In the genomic region with DNA sequence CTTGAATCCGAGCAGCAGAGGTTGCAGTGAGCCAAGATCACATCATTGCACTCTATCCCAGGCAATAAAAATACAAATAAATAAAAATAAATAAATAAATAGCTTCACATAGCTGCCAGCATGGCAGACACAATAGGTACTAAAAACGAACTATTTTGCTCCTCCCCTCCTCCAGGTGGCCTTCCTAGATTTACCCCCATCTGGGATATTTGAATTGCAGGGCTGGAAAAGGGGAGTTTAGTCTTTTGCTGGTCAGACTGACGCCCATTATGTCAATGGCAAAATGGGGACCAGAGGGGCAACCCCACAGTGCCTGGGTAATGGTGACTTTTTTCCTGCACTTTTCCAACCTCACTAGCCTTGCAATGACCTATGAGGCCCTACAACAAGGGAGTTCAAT, we compare ENCODE assay signal across 12 cellular contexts. TPM values are rescaled to one million over a fixed set of nuclear protein-coding genes. Genes with fewer than 3 reads are reported as not detected.
DNase-seq lines count a peak whose midpoint lies in the region; ATAC-seq and TF ChIP-seq lines count a peak whose summit lies in the region.
"Had no signal": no experiment of that assay in that cellular context is flagged by ENCODE, and none has a peak within 500 bp of the region (broad histone marks: within the 10 kb centered on the region; RNA-seq: fewer than 3 reads in every experiment).

No MANE protein-coding gene starts in this region.

- H3K36me3 Mint-ChIP-seq in activated naive CD4-positive, alpha-beta T cell treated with anti-CD3 and anti-CD28 coated beads for 36 hours (ENCODE audit: low read depth) = peaks cover 18% of the 10 kb centered on the region

- TF ChIP-seq CTCF in OCI-LY3 (IDR thresholded peaks at IDR 0.05; ENCODE audit: low read depth, low read length) = no peak

- H4K20me1 ChIP-seq in OCI-LY3 (ENCODE audit: insufficient read depth, low read length) = no peaks in the 10 kb centered on the region

- no peaks in the 10 kb centered on the region for H3K27me3 Mint-ChIP-seq in activated naive CD4-positive, alpha-beta T cell treated with anti-CD3 and anti-CD28 coated beads for 36 hours (ENCODE audit: low read depth)
- H3K27me3 Mint-ChIP-seq in stimulated activated naive CD8-positive, alpha-beta T cell treated with anti-CD3 and anti-CD28 coated beads, Interleukin-15, amount 100 ng/mL, for 72 hours = no peaks in the 10 kb centered on the region

- H3K36me3 ChIP-seq in OCI-LY3 (replicated peaks; ENCODE audit: low read depth, low read length) = no peaks in the 10 kb centered on the region
- no peaks in the 10 kb centered on the region for H3K36me3 ChIP-seq in effector memory CD4-positive, alpha-beta T cell (ENCODE audit: control insufficient read depth, insufficient read depth, low read length)
- H3K36me3 ChIP-seq: pancreas had no signal

- CTCF ChIA-PET in activated naive CD4-positive, alpha-beta T cell treated with anti-CD3 and anti-CD28 coated beads for 36 hours (lab: Charles Lee) = interaction anchor here (1.1 to 3.1 kb wide), 4 partner anchors 9 to 124 kb away, joined by 3 to 12 read pairs (median 4); partner anchors contain the start of gene PLEKHG2

- no peak overlapping the region for H3K9ac ChIP-seq in OCI-LY3 (ENCODE audit: low read length)

- H3K4me2 ChIP-seq in OCI-LY3 (ENCODE audit: low read length) = peak overlapping the region; percentile 83

- H3K9me3 ChIP-seq in OCI-LY3 (ENCODE audit: insufficient read depth, low read length) = no peaks in the 10 kb centered on the region
- H3K9me3 ChIP-seq in effector memory CD4-positive, alpha-beta T cell (ENCODE audit: control insufficient read depth, low read length) = no peaks in the 10 kb centered on the region
- H3K9me3 ChIP-seq: pancreas, testis had no signal

- peaks cover 38% of the 10 kb centered on the region for H3K4me1 ChIP-seq in OCI-LY3 (ENCODE audit: low read length)
- H3K4me1 ChIP-seq in effector memory CD4-positive, alpha-beta T cell (ENCODE audit: control insufficient read depth, insufficient read depth, low read length, poor library complexity, severe bottlenecking) = peaks cover 28% of the 10 kb centered on the region
- H3K4me1 ChIP-seq: testis had no signal

- H2AFZ ChIP-seq in OCI-LY3 (ENCODE audit: low read depth, low read length) = no peak overlapping the region

- peaks cover 65% of the 10 kb centered on the region for H3K4me1 Mint-ChIP-seq in activated naive CD4-positive, alpha-beta T cell treated with anti-CD3 and anti-CD28 coated beads for 36 hours (ENCODE audit: low read depth)
- H3K4me1 Mint-ChIP-seq in stimulated activated naive CD8-positive, alpha-beta T cell treated with anti-CD3 and anti-CD28 coated beads, Interleukin-15, amount 100 ng/mL, for 72 hours = peaks cover 81% of the 10 kb centered on the region

- ATAC-seq in stimulated activated naive CD8-positive, alpha-beta T cell treated with anti-CD3 and anti-CD28 coated beads, Interleukin-15, amount 100 ng/mL, for 72 hours = no peak
- no peak for ATAC-seq in GM19463 (IDR thresholded peaks at IDR 0.05; ENCODE audit: unreplicated experiment)

- H3K79me2 ChIP-seq in OCI-LY3 (ENCODE audit: low read length) = peaks cover 5% of the 10 kb centered on the region

- H3K9me3 Mint-ChIP-seq in activated naive CD4-positive, alpha-beta T cell treated with anti-CD3 and anti-CD28 coated beads for 36 hours = no peaks in the 10 kb centered on the region
- no peaks in the 10 kb centered on the region for H3K9me3 Mint-ChIP-seq in stimulated activated naive CD8-positive, alpha-beta T cell treated with anti-CD3 and anti-CD28 coated beads, Interleukin-15, amount 100 ng/mL, for 72 hours

- intact Hi-C loops in activated naive CD4-positive, alpha-beta T cell treated with anti-CD3 and anti-CD28 coated beads for 36 hours (cut with micrococcal nuclease) = loop anchor here (5.0 kb wide), 2 partner anchors 206 to 484 kb away; partner anchors contain the start of gene EID2

- H3K4me3 Mint-ChIP-seq in activated naive CD4-positive, alpha-beta T cell treated with anti-CD3 and anti-CD28 coated beads for 36 hours = peak overlapping the region; percentile 95
- H3K4me3 Mint-ChIP-seq in stimulated activated naive CD8-positive, alpha-beta T cell treated with anti-CD3 and anti-CD28 coated beads, Interleukin-15, amount 100 ng/mL, for 72 hours = peak overlapping the region; percentile 95 to 98

- H3K4me3 ChIP-seq in OCI-LY3 (ENCODE audit: low read length) = peak overlapping the region; percentile 79; the same call in 1 of the 2 replicates
- H3K4me3 ChIP-seq in effector memory CD4-positive, alpha-beta T cell (ENCODE audit: insufficient read depth, low read depth, low read length, poor library complexity, severe bottlenecking) = no peak overlapping the region

- H3K27me3 ChIP-seq in OCI-LY3 (ENCODE audit: low read depth, low read length) = no peaks in the 10 kb centered on the region
- H3K27me3 ChIP-seq in effector memory CD4-positive, alpha-beta T cell (replicated peaks; ENCODE audit: control insufficient read depth, insufficient read depth, low read length, poor library complexity, severe bottlenecking) = no peaks in the 10 kb centered on the region
- H3K27me3 ChIP-seq: dorsolateral prefrontal cortex, pancreas, testis had no signal

- no peak overlapping the region for H3K27ac ChIP-seq in OCI-LY3 (ENCODE audit: low read length)
- peak overlapping the region; percentile 92 for H3K27ac ChIP-seq in effector memory CD4-positive, alpha-beta T cell (ENCODE audit: insufficient read depth, low read length, poor library complexity, severe bottlenecking)

- DNase-seq in activated naive CD4-positive, alpha-beta T cell treated with anti-CD3 and anti-CD28 coated beads for 36 hours = no peak
- no peak for DNase-seq in activated naive CD4-positive, alpha-beta T cell (lab: John Stamatoyannopoulos, UW)
- DNase-seq in effector memory CD4-positive, alpha-beta T cell = no peak
- no peak for DNase-seq in stimulated activated naive CD8-positive, alpha-beta T cell treated with anti-CD3 and anti-CD28 coated beads, Interleukin-15, amount 100 ng/mL, for 72 hours
- no peak for DNase-seq in glomerular visceral epithelial cell (ENCODE audit: extremely low spot score)
- no peak for DNase-seq in nucleus accumbens (lab: John Stamatoyannopoulos, UW)
- DNase-seq: NCI-H187 treated with DMSO at 0.1 percent for 48 hours had no signal

- H3K27ac Mint-ChIP-seq in activated naive CD4-positive, alpha-beta T cell treated with anti-CD3 and anti-CD28 coated beads for 36 hours = peak overlapping the region; percentile 99
- H3K27ac Mint-ChIP-seq in stimulated activated naive CD8-positive, alpha-beta T cell treated with anti-CD3 and anti-CD28 coated beads, Interleukin-15, amount 100 ng/mL, for 72 hours = peak overlapping the region in 1 of 2 donors; percentile 99

RNA-seq across cellular contexts. Expression of gene GMFG, which starts 0.6 kb away (rescaled TPM):
- 100 to 1,000 TPM; 331 to 332 TPM for total RNA-seq in activated naive CD4-positive, alpha-beta T cell treated with anti-CD3 and anti-CD28 coated beads for 36 hours

RNA-seq across cellular contexts. Expression of gene SAMD4B, which starts 5.7 kb away (rescaled TPM):
- 10 to 100 TPM; 33.0 to 35.8 TPM for total RNA-seq in activated naive CD4-positive, alpha-beta T cell treated with anti-CD3 and anti-CD28 coated beads for 36 hours

RNA-seq across cellular contexts. Expression of gene LRFN1, which starts 15.8 kb away (rescaled TPM):
- 1 to 10 TPM; 5.0 to 5.3 TPM for total RNA-seq in activated naive CD4-positive, alpha-beta T cell treated with anti-CD3 and anti-CD28 coated beads for 36 hours

RNA-seq across cellular contexts. Expression of gene IFNL1, which starts 40.3 kb away (rescaled TPM):
- 1 to 10 TPM in 1 of 2 experiments, under 1 TPM in 1; 0.91 to 1.0 TPM for total RNA-seq in activated naive CD4-positive, alpha-beta T cell treated with anti-CD3 and anti-CD28 coated beads for 36 hours
- total RNA-seq: dorsolateral prefrontal cortex, pancreas, testis had no signal

RNA-seq across cellular contexts. Expression of gene PAF1, which starts 54.4 kb away (rescaled TPM):
- total RNA-seq in activated naive CD4-positive, alpha-beta T cell treated with anti-CD3 and anti-CD28 coated beads for 36 hours = 10 to 100 TPM; 31.9 to 34.9 TPM
